Comparison of ENCODE assay signal across 25 cellular contexts in genomic region chr11:84105148-84105547, GRCh38.
"Had no signal": no experiment of that assay in that cellular context is flagged by ENCODE, and none has a peak within 500 bp of the region (broad histone marks: within the 10 kb centered on the region; RNA-seq: fewer than 3 reads in every experiment).

No MANE protein-coding gene starts in this region.

- DNase-seq: cerebellar nuclear complex; effector memory CD4-positive, alpha-beta T cell; foreskin keratinocyte; hypothalamus; immature natural killer cell; islet precursor cell; kidney glomerular epithelial cell; left colon; left ventricle myocardium superior; lower lobe of right lung; natural killer cell; occipital lobe; ovary; retina; right lobe of liver; small intestine; stimulated activated CD4-positive, alpha-beta T cell treated with anti-CD3 and anti-CD28 coated beads, Interleukin-15, amount 100 ng/mL, for 24 hours; stimulated activated CD4-positive, alpha-beta T cell treated with anti-CD3 and anti-CD28 coated beads, Interleukin-2, amount 100 ng/mL, for 48 hours; stimulated activated naive B cell treated with anti-CD40 and anti-IgM and Interleukin-4, amounts not matched to agents 10 μg/mL and 1 μg/mL and 100 μg/mL, for 72 hours; testis; tibial artery had no signal

- H3K4me3 Mint-ChIP-seq: dendritic cell treated with granulocyte-macrophage colony-stimulating factor and Interleukin-4, amounts not matched to agents 40 ng/mL and 50 ng/mL, for 4 days; immature natural killer cell; natural killer cell; stimulated activated naive B cell treated with anti-CD40 and anti-IgM and Interleukin-4, amounts not matched to agents 10 μg/mL and 1 μg/mL and 100 μg/mL, for 72 hours; stimulated activated naive CD8-positive, alpha-beta T cell treated with anti-CD3 and anti-CD28 coated beads, Interleukin-15, Interleukin-2, amounts not matched to agents 100 ng/mL and 50 ng/mL, for 24 hours; type B pancreatic cell had no signal

- H3K4me1 Mint-ChIP-seq: immature natural killer cell; natural killer cell; stimulated activated naive B cell treated with anti-CD40 and anti-IgM and Interleukin-4, amounts not matched to agents 10 μg/mL and 1 μg/mL and 100 μg/mL, for 72 hours had no signal

- H3K27ac Mint-ChIP-seq: dendritic cell treated with granulocyte-macrophage colony-stimulating factor and Interleukin-4, amounts not matched to agents 40 ng/mL and 50 ng/mL, for 4 days; immature natural killer cell; natural killer cell; stimulated activated naive B cell treated with anti-CD40 and anti-IgM and Interleukin-4, amounts not matched to agents 10 μg/mL and 1 μg/mL and 100 μg/mL, for 72 hours; stimulated activated naive CD8-positive, alpha-beta T cell treated with anti-CD3 and anti-CD28 coated beads, Interleukin-15, Interleukin-2, amounts not matched to agents 100 ng/mL and 50 ng/mL, for 24 hours; type B pancreatic cell had no signal

- H3K27me3 Mint-ChIP-seq: dendritic cell treated with granulocyte-macrophage colony-stimulating factor and Interleukin-4, amounts not matched to agents 40 ng/mL and 50 ng/mL, for 4 days; stimulated activated naive B cell treated with anti-CD40 and anti-IgM and Interleukin-4, amounts not matched to agents 10 μg/mL and 1 μg/mL and 100 μg/mL, for 72 hours; stimulated activated naive CD8-positive, alpha-beta T cell treated with anti-CD3 and anti-CD28 coated beads, Interleukin-15, Interleukin-2, amounts not matched to agents 100 ng/mL and 50 ng/mL, for 24 hours had no signal

- H3K36me3 Mint-ChIP-seq: immature natural killer cell; natural killer cell; stimulated activated naive B cell treated with anti-CD40 and anti-IgM and Interleukin-4, amounts not matched to agents 10 μg/mL and 1 μg/mL and 100 μg/mL, for 72 hours; type B pancreatic cell had no signal

- H3K9me3 Mint-ChIP-seq: dendritic cell treated with granulocyte-macrophage colony-stimulating factor and Interleukin-4, amounts not matched to agents 40 ng/mL and 50 ng/mL, for 4 days; stimulated activated naive B cell treated with anti-CD40 and anti-IgM and Interleukin-4, amounts not matched to agents 10 μg/mL and 1 μg/mL and 100 μg/mL, for 72 hours; type B pancreatic cell had no signal

- ATAC-seq: foreskin keratinocyte; gastroesophageal sphincter; left colon; left ventricle myocardium superior; lower lobe of right lung; natural killer cell; stimulated activated naive B cell treated with anti-CD40 and anti-IgM and Interleukin-4, amounts not matched to agents 10 μg/mL and 1 μg/mL and 100 μg/mL, for 72 hours had no signal
